ENCODE assay signal across 2 cellular contexts in the genomic region with DNA sequence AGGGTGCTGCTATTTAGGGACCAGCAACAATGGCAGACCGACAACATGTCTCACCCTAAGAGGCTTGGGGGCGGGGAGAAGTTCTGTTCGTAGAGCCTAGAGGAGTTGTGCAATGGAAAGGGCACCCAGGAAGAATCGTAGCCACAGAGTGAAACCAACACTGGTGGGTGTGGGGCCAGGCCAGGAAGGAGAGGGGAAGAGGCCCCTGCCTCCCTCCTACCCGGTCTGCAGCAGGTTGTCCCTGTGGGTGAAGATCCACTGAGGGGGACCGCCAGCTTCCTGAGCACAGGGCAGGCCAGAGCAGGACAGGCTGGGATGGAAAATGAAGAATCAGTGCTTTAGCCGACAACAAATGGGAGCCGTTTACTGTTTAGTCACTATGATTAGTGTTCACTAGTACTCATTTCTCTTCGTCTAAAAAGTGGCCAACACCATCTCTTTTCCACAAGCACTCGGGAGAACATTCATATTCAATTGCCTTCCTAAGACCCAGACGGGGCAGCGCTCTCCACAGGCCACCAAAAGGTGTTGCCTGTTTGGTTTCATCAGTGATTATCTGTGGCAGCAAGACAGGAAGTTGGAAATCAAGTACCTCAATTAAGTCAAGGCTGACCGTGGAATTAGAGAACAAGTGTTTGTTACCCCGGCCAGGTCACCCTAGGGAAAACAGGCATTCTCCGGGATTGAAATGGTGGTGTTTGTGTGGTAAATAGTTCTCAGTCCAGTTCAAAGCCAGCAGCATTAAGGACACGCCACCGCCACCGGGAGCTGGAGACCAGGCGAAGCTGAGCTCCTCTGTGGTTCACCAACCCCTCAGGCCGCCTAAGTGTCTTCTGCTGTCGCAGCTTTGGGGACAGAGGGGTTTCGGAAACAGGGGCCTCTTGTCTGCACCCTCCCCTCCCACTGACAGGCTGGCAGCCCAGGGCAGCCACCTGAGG.
TF ChIP-seq lines count a peak whose summit lies in the region.

No MANE protein-coding gene starts in this region.

TF ChIP-seq in HEK293, 187 proteins besides CTCF, POLR2A, EP300 and RAD21 (continued from another document):
- TF ChIP-seq, protein P1, sequence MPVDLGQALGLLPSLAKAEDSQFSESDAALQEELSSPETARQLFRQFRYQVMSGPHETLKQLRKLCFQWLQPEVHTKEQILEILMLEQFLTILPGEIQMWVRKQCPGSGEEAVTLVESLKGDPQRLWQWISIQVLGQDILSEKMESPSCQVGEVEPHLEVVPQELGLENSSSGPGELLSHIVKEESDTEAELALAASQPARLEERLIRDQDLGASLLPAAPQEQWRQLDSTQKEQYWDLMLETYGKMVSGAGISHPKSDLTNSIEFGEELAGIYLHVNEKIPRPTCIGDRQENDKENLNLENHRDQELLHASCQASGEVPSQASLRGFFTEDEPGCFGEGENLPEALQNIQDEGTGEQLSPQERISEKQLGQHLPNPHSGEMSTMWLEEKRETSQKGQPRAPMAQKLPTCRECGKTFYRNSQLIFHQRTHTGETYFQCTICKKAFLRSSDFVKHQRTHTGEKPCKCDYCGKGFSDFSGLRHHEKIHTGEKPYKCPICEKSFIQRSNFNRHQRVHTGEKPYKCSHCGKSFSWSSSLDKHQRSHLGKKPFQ (tag by site-specific recombination; IDR thresholded peaks at IDR 0.05) = no peak
- no peak for TF ChIP-seq KLF9 (tag by site-specific recombination; IDR thresholded peaks at IDR 0.05; ENCODE audit: low read depth)
- no peak for TF ChIP-seq ZNF426 (tag by site-specific recombination; IDR thresholded peaks at IDR 0.05)
- no peak for TF ChIP-seq ZNF146 (tag by site-specific recombination; IDR thresholded peaks at IDR 0.05)
- TF ChIP-seq ZSCAN23 (tag by site-specific recombination; IDR thresholded peaks at IDR 0.05) = no peak
- TF ChIP-seq, protein P2, sequence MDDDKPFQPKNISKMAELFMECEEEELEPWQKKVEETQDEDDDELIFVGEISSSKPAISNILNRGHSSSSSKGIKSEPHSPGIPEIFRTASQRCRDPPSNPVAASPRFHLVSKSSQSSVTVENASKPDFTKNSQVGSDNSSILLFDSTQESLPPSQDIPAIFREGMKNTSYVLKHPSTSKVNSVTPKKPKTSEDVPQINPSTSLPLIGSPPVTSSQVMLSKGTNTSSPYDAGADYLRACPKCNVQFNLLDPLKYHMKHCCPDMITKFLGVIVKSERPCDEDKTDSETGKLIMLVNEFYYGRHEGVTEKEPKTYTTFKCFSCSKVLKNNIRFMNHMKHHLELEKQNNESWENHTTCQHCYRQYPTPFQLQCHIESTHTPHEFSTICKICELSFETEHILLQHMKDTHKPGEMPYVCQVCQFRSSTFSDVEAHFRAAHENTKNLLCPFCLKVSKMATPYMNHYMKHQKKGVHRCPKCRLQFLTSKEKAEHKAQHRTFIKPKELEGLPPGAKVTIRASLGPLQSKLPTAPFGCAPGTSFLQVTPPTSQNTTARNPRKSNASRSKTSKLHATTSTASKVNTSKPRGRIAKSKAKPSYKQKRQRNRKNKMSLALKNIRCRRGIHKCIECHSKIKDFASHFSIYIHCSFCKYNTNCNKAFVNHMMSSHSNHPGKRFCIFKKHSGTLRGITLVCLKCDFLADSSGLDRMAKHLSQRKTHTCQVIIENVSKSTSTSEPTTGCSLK (tag by site-specific recombination; IDR thresholded peaks at IDR 0.05) = no peak
- no peak for TF ChIP-seq ZFP41 (tag by site-specific recombination; IDR thresholded peaks at IDR 0.05; ENCODE audit: borderline replicate concordance)
- no peak for TF ChIP-seq KLF7 (tag by site-specific recombination; IDR thresholded peaks at IDR 0.05; ENCODE audit: borderline replicate concordance)
- no peak for TF ChIP-seq ZNF654 (tag by site-specific recombination; IDR thresholded peaks at IDR 0.05; ENCODE audit: low read depth)

TF ChIP-seq in K562, 482 proteins besides CTCF, POLR2A, EP300 and RAD21 (continued from another document):
- TF ChIP-seq, protein P3, sequence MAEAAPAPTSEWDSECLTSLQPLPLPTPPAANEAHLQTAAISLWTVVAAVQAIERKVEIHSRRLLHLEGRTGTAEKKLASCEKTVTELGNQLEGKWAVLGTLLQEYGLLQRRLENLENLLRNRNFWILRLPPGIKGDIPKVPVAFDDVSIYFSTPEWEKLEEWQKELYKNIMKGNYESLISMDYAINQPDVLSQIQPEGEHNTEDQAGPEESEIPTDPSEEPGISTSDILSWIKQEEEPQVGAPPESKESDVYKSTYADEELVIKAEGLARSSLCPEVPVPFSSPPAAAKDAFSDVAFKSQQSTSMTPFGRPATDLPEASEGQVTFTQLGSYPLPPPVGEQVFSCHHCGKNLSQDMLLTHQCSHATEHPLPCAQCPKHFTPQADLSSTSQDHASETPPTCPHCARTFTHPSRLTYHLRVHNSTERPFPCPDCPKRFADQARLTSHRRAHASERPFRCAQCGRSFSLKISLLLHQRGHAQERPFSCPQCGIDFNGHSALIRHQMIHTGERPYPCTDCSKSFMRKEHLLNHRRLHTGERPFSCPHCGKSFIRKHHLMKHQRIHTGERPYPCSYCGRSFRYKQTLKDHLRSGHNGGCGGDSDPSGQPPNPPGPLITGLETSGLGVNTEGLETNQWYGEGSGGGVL (CRISPR knock-in tag; IDR thresholded peaks at IDR 0.05) = no peak
- 0 out of 2 replicates have a peak, but pooled peaks have one; percentile 19 for TF ChIP-seq CBX1 (IDR thresholded peaks at IDR 0.05; ENCODE audit: low read depth)
- no peak for TF ChIP-seq EWSR1 (IDR thresholded peaks at IDR 0.05; ENCODE audit: borderline replicate concordance, low read depth, partially characterized antibody)
- no peak for TF ChIP-seq ETV5 (CRISPR knock-in tag; IDR thresholded peaks at IDR 0.05; ENCODE audit: low read depth)
- TF ChIP-seq MTA2 (IDR thresholded peaks at IDR 0.05; ENCODE audit: low read depth) = no peak
- peak; percentile 71 for TF ChIP-seq CEBPB (tag; IDR thresholded peaks at IDR 0.05)
- no peak for TF ChIP-seq HMG20B (CRISPR knock-in tag; IDR thresholded peaks at IDR 0.05)
- TF ChIP-seq BRD9 (IDR thresholded peaks at IDR 0.05; ENCODE audit: low read depth, partially characterized antibody) = no peak
- no peak for TF ChIP-seq MCM2 (IDR thresholded peaks at IDR 0.05; ENCODE audit: low read depth)
- no peak for TF ChIP-seq U2AF1 (optimal IDR thresholded peaks at IDR 0.05; ENCODE audit: low read depth, low read length)
- 0 out of 2 replicates have a peak, but pooled peaks have one; percentile 23 for TF ChIP-seq FOXJ2 (tag; IDR thresholded peaks at IDR 0.05)
- no peak for TF ChIP-seq TGIF2 (CRISPR knock-in tag; IDR thresholded peaks at IDR 0.05)
- TF ChIP-seq, protein P4, sequence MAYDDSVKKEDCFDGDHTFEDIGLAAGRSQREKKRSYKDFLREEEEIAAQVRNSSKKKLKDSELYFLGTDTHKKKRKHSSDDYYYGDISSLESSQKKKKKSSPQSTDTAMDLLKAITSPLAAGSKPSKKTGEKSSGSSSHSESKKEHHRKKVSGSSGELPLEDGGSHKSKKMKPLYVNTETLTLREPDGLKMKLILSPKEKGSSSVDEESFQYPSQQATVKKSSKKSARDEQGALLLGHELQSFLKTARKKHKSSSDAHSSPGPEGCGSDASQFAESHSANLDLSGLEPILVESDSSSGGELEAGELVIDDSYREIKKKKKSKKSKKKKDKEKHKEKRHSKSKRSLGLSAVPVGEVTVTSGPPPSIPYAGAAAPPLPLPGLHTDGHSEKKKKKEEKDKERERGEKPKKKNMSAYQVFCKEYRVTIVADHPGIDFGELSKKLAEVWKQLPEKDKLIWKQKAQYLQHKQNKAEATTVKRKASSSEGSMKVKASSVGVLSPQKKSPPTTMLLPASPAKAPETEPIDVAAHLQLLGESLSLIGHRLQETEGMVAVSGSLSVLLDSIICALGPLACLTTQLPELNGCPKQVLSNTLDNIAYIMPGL (CRISPR knock-in tag; IDR thresholded peaks at IDR 0.05) = no peak
- no peak for TF ChIP-seq FOXK2 (conservative IDR thresholded peaks at IDR 0.05 in 1 of 2, IDR thresholded peaks at IDR 0.05 in 1 of 2; ENCODE audit: low read depth in 2 of 2)
- TF ChIP-seq RBM22 (IDR thresholded peaks at IDR 0.05; ENCODE audit: low read depth, low read length, poor library complexity, severe bottlenecking) = no peak
- no peak for TF ChIP-seq FOS (IDR thresholded peaks at IDR 0.05; ENCODE audit: extremely low read depth, insufficient read length)
- TF ChIP-seq, protein P5, sequence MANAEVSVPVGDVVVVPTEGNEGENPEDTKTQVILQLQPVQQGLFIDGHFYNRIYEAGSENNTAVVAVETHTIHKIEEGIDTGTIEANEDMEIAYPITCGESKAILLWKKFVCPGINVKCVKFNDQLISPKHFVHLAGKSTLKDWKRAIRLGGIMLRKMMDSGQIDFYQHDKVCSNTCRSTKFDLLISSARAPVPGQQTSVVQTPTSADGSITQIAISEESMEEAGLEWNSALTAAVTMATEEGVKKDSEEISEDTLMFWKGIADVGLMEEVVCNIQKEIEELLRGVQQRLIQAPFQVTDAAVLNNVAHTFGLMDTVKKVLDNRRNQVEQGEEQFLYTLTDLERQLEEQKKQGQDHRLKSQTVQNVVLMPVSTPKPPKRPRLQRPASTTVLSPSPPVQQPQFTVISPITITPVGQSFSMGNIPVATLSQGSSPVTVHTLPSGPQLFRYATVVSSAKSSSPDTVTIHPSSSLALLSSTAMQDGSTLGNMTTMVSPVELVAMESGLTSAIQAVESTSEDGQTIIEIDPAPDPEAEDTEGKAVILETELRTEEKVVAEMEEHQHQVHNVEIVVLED (CRISPR knock-in tag; IDR thresholded peaks at IDR 0.05) = no peak
- TF ChIP-seq ARHGAP35 (IDR thresholded peaks at IDR 0.05; ENCODE audit: partially characterized antibody) = no peak
- no peak for TF ChIP-seq KAT8 (IDR thresholded peaks at IDR 0.05; ENCODE audit: low read depth)
